Comparison of ENCODE assay signal across 1 cellular context in genomic region chr4:16915956-16916355, GRCh38.
TF ChIP-seq lines count a peak whose summit lies in the region.

No MANE protein-coding gene starts in this region.

TF ChIP-seq in H1, 55 proteins besides CTCF, POLR2A, EP300 and RAD21:
- TF ChIP-seq NRF1 (IDR thresholded peaks at IDR 0.05; ENCODE audit: low read depth, low read length) (no peak), RXRA (IDR thresholded peaks at IDR 0.05; ENCODE audit: insufficient read depth, low read depth, low read length) (no peak), CEBPB (IDR thresholded peaks at IDR 0.05; ENCODE audit: low read depth, low read length) (no peak), ZNF274 (IDR thresholded peaks at IDR 0.05; ENCODE audit: borderline replicate concordance, extremely low read depth, low read length) (no peak), RBBP5 (IDR thresholded peaks at IDR 0.05; ENCODE audit: borderline replicate concordance, low read depth, low read length) (no peak), KDM1A (IDR thresholded peaks at IDR 0.05; ENCODE audit: borderline replicate concordance, low read length) (no peak), CHD1 (IDR thresholded peaks at IDR 0.05; ENCODE audit: low read depth, low read length) (no peak), CBX5 (IDR thresholded peaks at IDR 0.05; ENCODE audit: low read depth, low read length) (no peak), EZH2 (IDR thresholded peaks at IDR 0.05; ENCODE audit: low read depth, low read length, severe bottlenecking) (no peak), BCL11A (IDR thresholded peaks at IDR 0.05; ENCODE audit: low read depth in 2 of 2, low read length in 2 of 2) (no peak), CREB1 (IDR thresholded peaks at IDR 0.05) (no peak), KDM5A (IDR thresholded peaks at IDR 0.05; ENCODE audit: low read length) (no peak), JUN (IDR thresholded peaks at IDR 0.05; ENCODE audit: low read depth, low read length) (no peak), GABPA (IDR thresholded peaks at IDR 0.05; ENCODE audit: borderline replicate concordance, insufficient read depth, low read length) (no peak), YY1 (IDR thresholded peaks at IDR 0.05; ENCODE audit: low read depth, low read length) (no peak), BACH1 (IDR thresholded peaks at IDR 0.05; ENCODE audit: low read length) (no peak)
- TF ChIP-seq, protein P1, sequence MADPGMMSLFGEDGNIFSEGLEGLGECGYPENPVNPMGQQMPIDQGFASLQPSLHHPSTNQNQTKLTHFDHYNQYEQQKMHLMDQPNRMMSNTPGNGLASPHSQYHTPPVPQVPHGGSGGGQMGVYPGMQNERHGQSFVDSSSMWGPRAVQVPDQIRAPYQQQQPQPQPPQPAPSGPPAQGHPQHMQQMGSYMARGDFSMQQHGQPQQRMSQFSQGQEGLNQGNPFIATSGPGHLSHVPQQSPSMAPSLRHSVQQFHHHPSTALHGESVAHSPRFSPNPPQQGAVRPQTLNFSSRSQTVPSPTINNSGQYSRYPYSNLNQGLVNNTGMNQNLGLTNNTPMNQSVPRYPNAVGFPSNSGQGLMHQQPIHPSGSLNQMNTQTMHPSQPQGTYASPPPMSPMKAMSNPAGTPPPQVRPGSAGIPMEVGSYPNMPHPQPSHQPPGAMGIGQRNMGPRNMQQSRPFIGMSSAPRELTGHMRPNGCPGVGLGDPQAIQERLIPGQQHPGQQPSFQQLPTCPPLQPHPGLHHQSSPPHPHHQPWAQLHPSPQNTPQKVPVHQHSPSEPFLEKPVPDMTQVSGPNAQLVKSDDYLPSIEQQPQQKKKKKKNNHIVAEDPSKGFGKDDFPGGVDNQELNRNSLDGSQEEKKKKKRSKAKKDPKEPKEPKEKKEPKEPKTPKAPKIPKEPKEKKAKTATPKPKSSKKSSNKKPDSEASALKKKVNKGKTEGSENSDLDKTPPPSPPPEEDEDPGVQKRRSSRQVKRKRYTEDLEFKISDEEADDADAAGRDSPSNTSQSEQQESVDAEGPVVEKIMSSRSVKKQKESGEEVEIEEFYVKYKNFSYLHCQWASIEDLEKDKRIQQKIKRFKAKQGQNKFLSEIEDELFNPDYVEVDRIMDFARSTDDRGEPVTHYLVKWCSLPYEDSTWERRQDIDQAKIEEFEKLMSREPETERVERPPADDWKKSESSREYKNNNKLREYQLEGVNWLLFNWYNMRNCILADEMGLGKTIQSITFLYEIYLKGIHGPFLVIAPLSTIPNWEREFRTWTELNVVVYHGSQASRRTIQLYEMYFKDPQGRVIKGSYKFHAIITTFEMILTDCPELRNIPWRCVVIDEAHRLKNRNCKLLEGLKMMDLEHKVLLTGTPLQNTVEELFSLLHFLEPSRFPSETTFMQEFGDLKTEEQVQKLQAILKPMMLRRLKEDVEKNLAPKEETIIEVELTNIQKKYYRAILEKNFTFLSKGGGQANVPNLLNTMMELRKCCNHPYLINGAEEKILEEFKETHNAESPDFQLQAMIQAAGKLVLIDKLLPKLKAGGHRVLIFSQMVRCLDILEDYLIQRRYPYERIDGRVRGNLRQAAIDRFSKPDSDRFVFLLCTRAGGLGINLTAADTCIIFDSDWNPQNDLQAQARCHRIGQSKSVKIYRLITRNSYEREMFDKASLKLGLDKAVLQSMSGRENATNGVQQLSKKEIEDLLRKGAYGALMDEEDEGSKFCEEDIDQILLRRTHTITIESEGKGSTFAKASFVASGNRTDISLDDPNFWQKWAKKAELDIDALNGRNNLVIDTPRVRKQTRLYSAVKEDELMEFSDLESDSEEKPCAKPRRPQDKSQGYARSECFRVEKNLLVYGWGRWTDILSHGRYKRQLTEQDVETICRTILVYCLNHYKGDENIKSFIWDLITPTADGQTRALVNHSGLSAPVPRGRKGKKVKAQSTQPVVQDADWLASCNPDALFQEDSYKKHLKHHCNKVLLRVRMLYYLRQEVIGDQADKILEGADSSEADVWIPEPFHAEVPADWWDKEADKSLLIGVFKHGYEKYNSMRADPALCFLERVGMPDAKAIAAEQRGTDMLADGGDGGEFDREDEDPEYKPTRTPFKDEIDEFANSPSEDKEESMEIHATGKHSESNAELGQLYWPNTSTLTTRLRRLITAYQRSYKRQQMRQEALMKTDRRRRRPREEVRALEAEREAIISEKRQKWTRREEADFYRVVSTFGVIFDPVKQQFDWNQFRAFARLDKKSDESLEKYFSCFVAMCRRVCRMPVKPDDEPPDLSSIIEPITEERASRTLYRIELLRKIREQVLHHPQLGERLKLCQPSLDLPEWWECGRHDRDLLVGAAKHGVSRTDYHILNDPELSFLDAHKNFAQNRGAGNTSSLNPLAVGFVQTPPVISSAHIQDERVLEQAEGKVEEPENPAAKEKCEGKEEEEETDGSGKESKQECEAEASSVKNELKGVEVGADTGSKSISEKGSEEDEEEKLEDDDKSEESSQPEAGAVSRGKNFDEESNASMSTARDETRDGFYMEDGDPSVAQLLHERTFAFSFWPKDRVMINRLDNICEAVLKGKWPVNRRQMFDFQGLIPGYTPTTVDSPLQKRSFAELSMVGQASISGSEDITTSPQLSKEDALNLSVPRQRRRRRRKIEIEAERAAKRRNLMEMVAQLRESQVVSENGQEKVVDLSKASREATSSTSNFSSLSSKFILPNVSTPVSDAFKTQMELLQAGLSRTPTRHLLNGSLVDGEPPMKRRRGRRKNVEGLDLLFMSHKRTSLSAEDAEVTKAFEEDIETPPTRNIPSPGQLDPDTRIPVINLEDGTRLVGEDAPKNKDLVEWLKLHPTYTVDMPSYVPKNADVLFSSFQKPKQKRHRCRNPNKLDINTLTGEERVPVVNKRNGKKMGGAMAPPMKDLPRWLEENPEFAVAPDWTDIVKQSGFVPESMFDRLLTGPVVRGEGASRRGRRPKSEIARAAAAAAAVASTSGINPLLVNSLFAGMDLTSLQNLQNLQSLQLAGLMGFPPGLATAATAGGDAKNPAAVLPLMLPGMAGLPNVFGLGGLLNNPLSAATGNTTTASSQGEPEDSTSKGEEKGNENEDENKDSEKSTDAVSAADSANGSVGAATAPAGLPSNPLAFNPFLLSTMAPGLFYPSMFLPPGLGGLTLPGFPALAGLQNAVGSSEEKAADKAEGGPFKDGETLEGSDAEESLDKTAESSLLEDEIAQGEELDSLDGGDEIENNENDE (IDR thresholded peaks at IDR 0.05; ENCODE audit: insufficient replicate concordance, low read length) = no peak
- TF ChIP-seq, protein P2, sequence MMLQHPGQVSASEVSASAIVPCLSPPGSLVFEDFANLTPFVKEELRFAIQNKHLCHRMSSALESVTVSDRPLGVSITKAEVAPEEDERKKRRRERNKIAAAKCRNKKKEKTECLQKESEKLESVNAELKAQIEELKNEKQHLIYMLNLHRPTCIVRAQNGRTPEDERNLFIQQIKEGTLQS (IDR thresholded peaks at IDR 0.05; ENCODE audit: insufficient read depth, low read depth, low read length) = no peak
TF ChIP-seq in H1: peak in this region for 0.
